27 cellular contexts compared by ENCODE assay signal in the genomic region with DNA sequence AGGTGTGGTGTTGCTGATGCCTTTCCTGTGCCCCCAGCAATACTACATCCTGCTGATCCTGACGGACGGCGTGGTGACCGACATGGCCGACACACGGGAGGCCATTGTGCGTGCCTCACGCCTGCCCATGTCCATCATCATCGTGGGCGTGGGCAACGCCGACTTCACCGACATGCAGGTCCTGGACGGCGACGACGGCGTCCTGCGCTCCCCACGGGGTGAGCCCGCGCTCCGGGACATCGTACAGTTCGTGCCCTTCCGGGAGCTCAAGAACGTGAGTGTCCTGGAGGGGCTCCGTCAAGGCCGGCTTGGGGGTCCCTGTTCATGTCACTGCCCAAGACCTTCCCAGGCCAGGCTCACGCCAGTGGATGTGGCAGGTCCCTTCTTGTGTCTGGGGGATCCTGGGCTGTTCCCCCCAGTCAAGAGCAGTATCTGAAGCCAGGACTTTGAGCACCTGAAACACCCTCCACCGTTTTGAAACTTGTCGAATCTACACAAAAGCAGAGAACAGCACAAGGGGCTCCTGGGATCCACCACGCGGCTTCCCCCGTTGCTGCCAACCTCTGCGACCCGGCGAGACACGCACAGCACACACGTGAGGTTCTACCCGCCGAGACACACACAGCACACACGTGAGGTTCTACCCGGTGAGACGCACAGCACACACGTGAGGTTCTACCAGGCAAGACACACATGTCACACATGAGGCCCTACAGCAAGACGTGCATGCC. TPM values are rescaled to one million over a fixed set of nuclear protein-coding genes. Genes with fewer than 3 reads are reported as not detected.
DNase-seq lines count a peak whose midpoint lies in the region; ATAC-seq, FAIRE-seq and TF ChIP-seq lines count a peak whose summit lies in the region.
"Had no signal": no experiment of that assay in that cellular context is flagged by ENCODE, and none has a peak within 500 bp of the region (broad histone marks: within the 10 kb centered on the region; RNA-seq: fewer than 3 reads in every experiment).

No MANE protein-coding gene starts in this region.

- H3K4me3 Mint-ChIP-seq in glutamatergic neuron (ENCODE audit: unreplicated experiment) = no peak overlapping the region
- H3K4me3 Mint-ChIP-seq: CD4-positive, alpha-beta T cell had no signal

- peak overlapping the region; percentile 64 for H3K4me2 ChIP-seq in BLaER1
- H3K4me2 ChIP-seq: KMS-11, PC-9 had no signal

- no peaks in the 10 kb centered on the region for H4K20me1 ChIP-seq in BLaER1

- no peak for DNase-seq in GM12891 (ENCODE audit: insufficient read length, low spot score)
- DNase-seq in RWPE2 (ENCODE audit: low spot score) = peak; percentile 62
- DNase-seq in glutamatergic neuron = peak; percentile 10
- no peak for DNase-seq in Right ventricle myocardium superior
- no peak for DNase-seq in NAMALWA (ENCODE audit: low spot score)
- DNase-seq in iPS-NIHi11 (ENCODE audit: low spot score) = no peak
- DNase-seq: Caco-2; CD4-positive, alpha-beta T cell; MV-4-11; NCI-H1105 treated with DMSO at 0.1 percent for 48 hours; NCI-H2029; NCI-H446 treated with DMSO at 0.1 percent for 48 hours; NCI-H526; NCI-H82; PC-9; SHP77; T-helper 1 cell had no signal

- H3K36me3 Mint-ChIP-seq in glutamatergic neuron (ENCODE audit: unreplicated experiment) = no peaks in the 10 kb centered on the region

- H3K27me3 Mint-ChIP-seq in glutamatergic neuron (ENCODE audit: unreplicated experiment) = peaks cover 13% of the 10 kb centered on the region
- H3K27me3 Mint-ChIP-seq: CD4-positive, alpha-beta T cell had no signal

- H3K27ac ChIP-seq in BLaER1 (0 out of 2 replicates have a peak overlapping the region, but pooled peaks have one; percentile 13), RWPE2 (ENCODE audit: poor library complexity, severe bottlenecking) (no peak overlapping the region)
- H3K27ac ChIP-seq: BLaER1 treated with 17β-estradiol and CSF1 and Interleukin-3, amounts not matched to agents 10 nM and 100 nM; KMS-11; PC-9 had no signal

- H3K27ac Mint-ChIP-seq in glutamatergic neuron (ENCODE audit: unreplicated experiment) = peak overlapping the region; percentile 62
- H3K27ac Mint-ChIP-seq: CD4-positive, alpha-beta T cell had no signal

- H3K4me3 ChIP-seq in BLaER1 = no peak overlapping the region
- H3K4me3 ChIP-seq in RWPE2 (ENCODE audit: severe bottlenecking) = no peak overlapping the region
- H3K4me3 ChIP-seq: BLaER1 treated with 17β-estradiol and CSF1 and Interleukin-3, amounts not matched to agents 10 nM and 100 nM; GM12878; PC-9 had no signal

- H3K4me1 ChIP-seq in BLaER1 (peaks cover 50% of the 10 kb centered on the region), RWPE2 (ENCODE audit: insufficient read depth, poor library complexity, severe bottlenecking) (peaks cover 3% of the 10 kb centered on the region)
- H3K4me1 ChIP-seq: Caco-2 had no signal

- H3K9ac ChIP-seq in BLaER1 = no peak overlapping the region
- H3K9ac ChIP-seq: KMS-11 had no signal

- TF ChIP-seq CTCF in RWPE2 (IDR thresholded peaks at IDR 0.05; ENCODE audit: poor library complexity, severe bottlenecking) (no peak), glutamatergic neuron (IDR thresholded peaks at IDR 0.05; ENCODE audit: partially characterized antibody, unreplicated experiment) (no peak)

- H3K4me1 Mint-ChIP-seq in glutamatergic neuron (ENCODE audit: low read depth, unreplicated experiment) = peaks cover 14% of the 10 kb centered on the region

- TF ChIP-seq POLR2A in GM12891 (IDR thresholded peaks at IDR 0.05; ENCODE audit: low read depth, low read length) = no peak

- intact Hi-C loops in Right ventricle myocardium superior (cut with DNase I) = no loop called here

- peaks cover 16% of the 10 kb centered on the region for H3K9me3 Mint-ChIP-seq in glutamatergic neuron (ENCODE audit: unreplicated experiment)
- H3K9me3 Mint-ChIP-seq: CD4-positive, alpha-beta T cell had no signal

- H3K36me3 ChIP-seq in BLaER1 (peaks cover 43% of the 10 kb centered on the region), RWPE2 (ENCODE audit: low read depth) (no peaks in the 10 kb centered on the region; the same call in 1 of the 2 replicates)

- ATAC-seq in RWPE2 (ENCODE audit: low read depth) = no peak
- ATAC-seq in Right ventricle myocardium superior (ENCODE audit: poor library complexity) = no peak
- no peak for ATAC-seq in GM21423 (IDR thresholded peaks at IDR 0.05; ENCODE audit: unreplicated experiment)
- ATAC-seq: GM12878 had no signal

- H3K9me3 ChIP-seq in BLaER1 (no peaks in the 10 kb centered on the region), RWPE2 (ENCODE audit: severe bottlenecking) (no peaks in the 10 kb centered on the region)
- H3K9me3 ChIP-seq: BLaER1 treated with 17β-estradiol and CSF1 and Interleukin-3, amounts not matched to agents 10 nM and 100 nM; Caco-2 had no signal

- FAIRE-seq in GM12891 (lab: Jason Lieb, UNC) = peak; percentile 54
- FAIRE-seq: A204.1, G401.6, GM12878, HTR-8/SVneo had no signal

- H3K27me3 ChIP-seq in BLaER1 (no peaks in the 10 kb centered on the region), RWPE2 (ENCODE audit: insufficient read depth, poor library complexity, severe bottlenecking) (no peaks in the 10 kb centered on the region)
- H3K27me3 ChIP-seq: BLaER1 treated with 17β-estradiol and CSF1 and Interleukin-3, amounts not matched to agents 10 nM and 100 nM had no signal

TF ChIP-seq in GM12891, 5 proteins besides CTCF, POLR2A, EP300 and RAD21:
- TF ChIP-seq PAX5 (IDR thresholded peaks at IDR 0.05; ENCODE audit: insufficient read depth, low read length, severe bottlenecking) = no peak
- TF ChIP-seq TAF1 (IDR thresholded peaks at IDR 0.05; ENCODE audit: low read depth, low read length) = no peak
TF ChIP-seq in GM12891: peak in this region for 0.

RNA-seq across cellular contexts. Expression of gene DPEP1, which starts 17.9 kb away (rescaled TPM):
- polyA plus RNA-seq in GM12891 (2012; ENCODE audit: low read depth, missing spikeins) = 0.13 TPM
- total RNA-seq in glutamatergic neuron (ENCODE audit: unreplicated experiment) (0.39 TPM), Right ventricle myocardium superior (not detected)
- total RNA-seq: CD4-positive, alpha-beta T cell; GM12878; H4; PC-9 had no signal
- polyA plus RNA-seq: AG04450, GM12878 had no signal

RNA-seq across cellular contexts. Expression of gene CPNE7, which starts 19.9 kb away (rescaled TPM):
- polyA plus RNA-seq in GM12891 (2012; ENCODE audit: low read depth, missing spikeins) = 22.2 TPM
- total RNA-seq in glutamatergic neuron (ENCODE audit: unreplicated experiment) (17.8 TPM), Right ventricle myocardium superior (not detected)

RNA-seq across cellular contexts. Expression of gene RPL13, which starts 35.0 kb away (rescaled TPM):
- polyA plus RNA-seq in GM12891 (2012; ENCODE audit: low read depth, missing spikeins) = 4,929 TPM
- 893 TPM for total RNA-seq in glutamatergic neuron (ENCODE audit: unreplicated experiment)
- 1,044 TPM for total RNA-seq in Right ventricle myocardium superior

Comparison
In these comparisons a context has a peak if more than half of its experiments do, and no peak if none do; other contexts are left out.
1. DNase-seq: peak in RWPE2 (single experiment) and glutamatergic neuron (single experiment); none in GM12891 (single experiment), Right ventricle myocardium superior (single experiment), NAMALWA (single experiment) and iPS-NIHi11 (single experiment).
2. RNA of gene CPNE7, which starts 19.9 kb away (total RNA-seq): 17.8 TPM in glutamatergic neuron (single experiment); not detected in Right ventricle myocardium superior (single experiment); every median in the first group is over 10 times any median in the second.